In the genomic region with DNA sequence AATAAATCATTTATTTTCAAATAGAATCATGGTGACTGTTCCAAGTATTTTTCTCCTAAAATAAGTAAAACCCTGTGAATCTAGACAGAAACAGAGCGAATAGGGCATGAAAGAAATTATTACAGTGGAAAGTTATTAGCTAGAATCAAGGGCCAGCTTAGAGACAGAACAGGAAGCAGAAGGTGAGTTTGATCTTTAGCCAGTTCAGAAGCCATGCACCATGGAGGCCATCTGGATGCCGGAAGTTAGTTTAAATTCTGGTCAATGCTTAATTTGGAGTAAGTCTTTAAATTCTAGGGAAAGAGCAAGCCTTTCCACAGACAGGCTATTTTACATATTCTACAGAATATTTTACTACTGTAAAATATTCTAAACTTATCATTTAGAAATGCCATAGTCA, we compare ENCODE assay signal across 18 cellular contexts.
DNase-seq lines count a peak whose midpoint lies in the region; ATAC-seq lines count a peak whose summit lies in the region.
"Had no signal": no experiment of that assay in that cellular context is flagged by ENCODE, and none has a peak within 500 bp of the region (broad histone marks: within the 10 kb centered on the region; RNA-seq: fewer than 3 reads in every experiment).

No MANE protein-coding gene starts in this region.

- no peak overlapping the region for H2AK5ac ChIP-seq in neuronal stem cell (ENCODE audit: low read depth, low read length)

- H3K18ac ChIP-seq in neuronal stem cell (ENCODE audit: low read length): no peak overlapping the region

- H3K4me1 ChIP-seq in neuronal stem cell (ENCODE audit: control insufficient read depth in 2 of 2, insufficient read depth in 1 of 2, low read depth in 1 of 2, low read length in 2 of 2): no peaks in the 10 kb centered on the region
- H3K4me1 ChIP-seq: A549, Caco-2 had no signal

- in situ Hi-C loops in G401 (cut with HindIII; ENCODE audit: low sequenced_read_pairs): no loop called here

- H2BK120ac ChIP-seq in neuronal stem cell (ENCODE audit: low read depth, low read length): no peak overlapping the region

- no peak overlapping the region for H2AFZ ChIP-seq in neuronal stem cell (ENCODE audit: low read length)

- H3K14ac ChIP-seq in neuronal stem cell (ENCODE audit: low read length): no peak overlapping the region

- H3K23ac ChIP-seq in neuronal stem cell (ENCODE audit: low read depth, low read length, poor library complexity): no peak overlapping the region

- DNase-seq in DMS 273 (lab: John Stamatoyannopoulos, UW; ENCODE audit: unreplicated experiment) (peak; percentile 71), G401 (ENCODE audit: low spot score) (peak; percentile 96), NCI-H524 treated with DMSO at 0.1 percent for 48 hours (lab: John Stamatoyannopoulos, UW) (peak; percentile 6), cerebellar nuclear complex (lab: John Stamatoyannopoulos, UW) (peak; percentile 63 to 78), neuronal stem cell (ENCODE audit: low spot score) (no peak)
- DNase-seq in effector CD8-positive, alpha-beta T cell (lab: John Stamatoyannopoulos, UW): no peak
- DNase-seq in stimulated activated CD4-positive, alpha-beta T cell treated with anti-CD3 and anti-CD28 coated beads, Interleukin-1b, Interleukin-23, amount 100 ng/mL, for 48 hours: no peak
- DNase-seq: Caco-2; Calu3; CD4-positive, alpha-beta T cell; CD8-positive, alpha-beta T cell; DMS79 treated with DMSO at 0.1 percent for 48 hours; GF-D8 had no signal

- H4K8ac ChIP-seq in neuronal stem cell (ENCODE audit: low read depth, low read length): no peak overlapping the region

- no peak overlapping the region for H3K27ac ChIP-seq in neuronal stem cell (replicated peaks; ENCODE audit: low read length)
- H3K27ac ChIP-seq: 22Rv1; A549; BLaER1 treated with 17β-estradiol and CSF1 and Interleukin-3, amounts not matched to agents 10 nM and 100 nM; C4-2B had no signal

- H3K4me3 ChIP-seq in neuronal stem cell (ENCODE audit: low read length in 2 of 2): no peak overlapping the region
- H3K4me3 ChIP-seq: A549; BLaER1 treated with 17β-estradiol and CSF1 and Interleukin-3, amounts not matched to agents 10 nM and 100 nM had no signal

- ATAC-seq in HG02610 (IDR thresholded peaks at IDR 0.05; ENCODE audit: unreplicated experiment): no peak
- ATAC-seq: A549; CD8-positive, alpha-beta T cell had no signal

- no peak overlapping the region for H2BK5ac ChIP-seq in neuronal stem cell (ENCODE audit: low read length)

- H2BK15ac ChIP-seq in neuronal stem cell (ENCODE audit: low read length): no peak overlapping the region

- no peaks in the 10 kb centered on the region for H3K36me3 ChIP-seq in neuronal stem cell (replicated peaks in 1 of 2; ENCODE audit: control insufficient read depth in 2 of 2, insufficient read depth in 2 of 2, low read length in 2 of 2)
- H3K36me3 ChIP-seq: BLaER1 treated with 17β-estradiol and CSF1 and Interleukin-3, amounts not matched to agents 10 nM and 100 nM had no signal

- no peaks in the 10 kb centered on the region for H3K27me3 ChIP-seq in neuronal stem cell (ENCODE audit: control insufficient read depth in 3 of 3, insufficient read depth in 3 of 3, low read depth in 1 of 3, low read length in 3 of 3)
- H3K27me3 ChIP-seq: BLaER1 treated with 17β-estradiol and CSF1 and Interleukin-3, amounts not matched to agents 10 nM and 100 nM had no signal

- WGBS in neuronal stem cell (ENCODE audit: extremely low coverage in 2 of 2, insufficient read length in 2 of 2, insufficient replicate concordance in 1 of 2), 2 donors: no CpG with 5 or more reads among the region's 2 CpGs

- H4K91ac ChIP-seq in neuronal stem cell (ENCODE audit: low read depth, low read length, poor library complexity): no peak overlapping the region

- no peaks in the 10 kb centered on the region for H3K9me3 ChIP-seq in neuronal stem cell (replicated peaks in 1 of 2; ENCODE audit: control insufficient read depth in 2 of 2, insufficient read depth in 1 of 2, low read depth in 1 of 2, low read length in 2 of 2)
- H3K9me3 ChIP-seq: A549, Caco-2 had no signal

- no peak overlapping the region for H3K4ac ChIP-seq in neuronal stem cell (ENCODE audit: low read length)

- no peaks in the 10 kb centered on the region for H3K79me1 ChIP-seq in neuronal stem cell (ENCODE audit: low read depth, low read length)

- H3K9ac ChIP-seq in neuronal stem cell (ENCODE audit: low read depth, low read length, poor library complexity): no peak overlapping the region
- H3K9ac ChIP-seq: BLaER1 treated with 17β-estradiol and CSF1 and Interleukin-3, amounts not matched to agents 10 nM and 100 nM had no signal

- no peak overlapping the region for H2BK12ac ChIP-seq in neuronal stem cell (ENCODE audit: low read length)

- no peak overlapping the region for H3K4me2 ChIP-seq in neuronal stem cell (ENCODE audit: insufficient read depth, low read length, poor library complexity, severe bottlenecking)
- H3K4me2 ChIP-seq: A549; BLaER1 treated with 17β-estradiol and CSF1 and Interleukin-3, amounts not matched to agents 10 nM and 100 nM had no signal

Comparison
In these comparisons a context has a peak if more than half of its experiments do, and no peak if none do; other contexts are left out.
1. DNase-seq: peak in DMS 273 (single experiment), G401 (single experiment), NCI-H524 treated with DMSO at 0.1 percent for 48 hours (single experiment) and cerebellar nuclear complex (2 of 2); none in neuronal stem cell (single experiment), effector CD8-positive, alpha-beta T cell (single experiment) and stimulated activated CD4-positive, alpha-beta T cell treated with anti-CD3 and anti-CD28 coated beads, Interleukin-1b, Interleukin-23, amount 100 ng/mL, for 48 hours (single experiment).